Comparison of ENCODE assay signal across 1 cellular context in the genomic region with DNA sequence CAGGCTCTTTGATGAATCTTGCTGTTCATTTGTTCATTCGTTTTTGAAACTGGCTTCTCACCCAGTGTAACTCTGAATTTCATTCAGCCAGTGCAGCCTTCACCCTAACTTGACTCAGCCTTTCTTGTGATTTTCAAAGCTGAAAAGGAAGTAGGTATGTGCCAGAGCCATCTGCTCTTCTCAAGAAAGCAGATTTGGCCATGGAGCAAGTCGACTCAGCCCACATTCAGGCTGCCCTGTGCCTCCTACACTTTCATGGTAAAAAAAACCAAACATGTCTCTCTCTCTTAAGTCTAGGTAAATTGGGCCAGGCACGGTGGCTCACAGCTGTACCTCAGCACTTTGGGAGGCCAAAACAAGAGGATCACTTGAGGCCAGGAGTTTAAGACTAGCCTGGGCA.
TF ChIP-seq lines count a peak whose summit lies in the region.

No MANE protein-coding gene starts in this region.

TF ChIP-seq in IMR-90, 13 proteins besides CTCF, POLR2A, EP300 and RAD21 (continued from another document):
- TF ChIP-seq, protein P1, sequence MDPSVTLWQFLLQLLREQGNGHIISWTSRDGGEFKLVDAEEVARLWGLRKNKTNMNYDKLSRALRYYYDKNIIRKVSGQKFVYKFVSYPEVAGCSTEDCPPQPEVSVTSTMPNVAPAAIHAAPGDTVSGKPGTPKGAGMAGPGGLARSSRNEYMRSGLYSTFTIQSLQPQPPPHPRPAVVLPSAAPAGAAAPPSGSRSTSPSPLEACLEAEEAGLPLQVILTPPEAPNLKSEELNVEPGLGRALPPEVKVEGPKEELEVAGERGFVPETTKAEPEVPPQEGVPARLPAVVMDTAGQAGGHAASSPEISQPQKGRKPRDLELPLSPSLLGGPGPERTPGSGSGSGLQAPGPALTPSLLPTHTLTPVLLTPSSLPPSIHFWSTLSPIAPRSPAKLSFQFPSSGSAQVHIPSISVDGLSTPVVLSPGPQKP (IDR thresholded peaks at IDR 0.05; ENCODE audit: borderline replicate concordance, low read depth, low read length), result no peak
- TF ChIP-seq SMC3 (IDR thresholded peaks at IDR 0.05; ENCODE audit: low read depth, low read length), result no peak
- TF ChIP-seq, protein P2, sequence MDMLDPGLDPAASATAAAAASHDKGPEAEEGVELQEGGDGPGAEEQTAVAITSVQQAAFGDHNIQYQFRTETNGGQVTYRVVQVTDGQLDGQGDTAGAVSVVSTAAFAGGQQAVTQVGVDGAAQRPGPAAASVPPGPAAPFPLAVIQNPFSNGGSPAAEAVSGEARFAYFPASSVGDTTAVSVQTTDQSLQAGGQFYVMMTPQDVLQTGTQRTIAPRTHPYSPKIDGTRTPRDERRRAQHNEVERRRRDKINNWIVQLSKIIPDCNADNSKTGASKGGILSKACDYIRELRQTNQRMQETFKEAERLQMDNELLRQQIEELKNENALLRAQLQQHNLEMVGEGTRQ (IDR thresholded peaks at IDR 0.05; ENCODE audit: low read depth, low read length), result no peak
- TF ChIP-seq RFX5 (IDR thresholded peaks at IDR 0.05; ENCODE audit: low read depth, low read length), result no peak
- no peak for TF ChIP-seq CHD1 (IDR thresholded peaks at IDR 0.05; ENCODE audit: low read depth, low read length)
- no peak for TF ChIP-seq BHLHE40 (IDR thresholded peaks at IDR 0.05; ENCODE audit: low read depth, low read length)
- no peak for TF ChIP-seq MAFK (IDR thresholded peaks at IDR 0.05; ENCODE audit: low read depth, low read length)
- no peak for TF ChIP-seq CEBPB (IDR thresholded peaks at IDR 0.05; ENCODE audit: low read depth, low read length)
- TF ChIP-seq RCOR1 (IDR thresholded peaks at IDR 0.05; ENCODE audit: insufficient replicate concordance, low read length), result no peak
- TF ChIP-seq NFE2L2 (IDR thresholded peaks at IDR 0.05; ENCODE audit: low read depth, low read length), result no peak
- TF ChIP-seq MAZ (IDR thresholded peaks at IDR 0.05; ENCODE audit: borderline replicate concordance, low read depth, low read length), result no peak
